ENCODE assay signal across 14 cellular contexts in the genomic region with DNA sequence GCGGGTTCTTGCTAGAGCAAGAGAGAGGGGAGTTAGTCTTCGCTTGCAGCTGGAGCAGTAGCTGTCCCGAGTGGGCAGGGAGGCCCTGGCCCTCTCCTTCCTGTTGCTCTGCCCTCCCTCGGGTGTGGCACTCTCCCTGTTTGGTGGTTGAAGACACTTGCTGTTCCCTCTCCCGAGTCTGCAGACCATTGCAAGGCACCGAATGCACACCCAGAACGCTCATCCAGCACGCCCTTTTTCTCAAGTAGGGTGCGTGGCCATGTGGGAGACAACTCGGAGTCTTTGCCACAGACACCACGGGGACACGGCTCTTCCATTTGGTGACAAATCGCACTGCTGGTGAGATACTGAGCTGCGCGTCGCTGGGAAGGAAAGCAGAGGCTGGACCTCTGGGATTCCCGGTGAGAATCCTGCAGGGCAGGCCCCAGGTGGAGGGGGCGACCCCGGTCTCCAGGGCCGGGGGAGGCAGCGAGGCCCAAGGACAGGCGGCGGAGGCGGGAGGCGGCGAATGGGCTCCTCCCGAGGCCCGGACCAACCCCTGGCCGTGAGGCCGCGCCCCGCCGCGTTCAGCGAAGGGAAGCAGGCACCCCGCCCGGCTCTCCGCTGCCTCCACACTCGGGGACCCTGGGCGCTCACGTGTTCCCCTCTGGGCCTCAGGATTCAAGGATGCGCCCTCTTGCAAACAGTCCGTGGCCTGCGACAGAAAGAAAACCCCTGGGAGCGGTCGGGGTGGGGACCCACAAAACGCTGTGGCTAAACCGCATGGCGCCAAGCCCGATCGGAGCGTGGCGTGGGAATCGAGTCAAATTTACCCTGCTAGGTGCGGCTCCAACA. TPM values are rescaled to one million over a fixed set of nuclear protein-coding genes. Genes with fewer than 3 reads are reported as not detected.
A peak's percentile ranks its signal among the peaks of the same experiment; 100 is the strongest.
DNase-seq lines count a peak whose midpoint lies in the region; ATAC-seq and TF ChIP-seq lines count a peak whose summit lies in the region.
"Had no signal": no experiment of that assay in that cellular context is flagged by ENCODE, and none has a peak within 500 bp of the region (broad histone marks: within the 10 kb centered on the region; RNA-seq: fewer than 3 reads in every experiment).

No MANE protein-coding gene starts in this region.

- no peak overlapping the region for H3K4me3 ChIP-seq in NT2/D1 (ENCODE audit: insufficient read length, low read depth)
- H3K4me3 ChIP-seq in left ventricle myocardium inferior = peak overlapping the region; percentile 50
- no peak overlapping the region for H3K4me3 ChIP-seq in spleen
- H3K4me3 ChIP-seq: GM12878 had no signal

- H3K27ac Mint-ChIP-seq in endothelial cell (ENCODE audit: unreplicated experiment) = no peak overlapping the region
- H3K27ac Mint-ChIP-seq: progenitor cell of endocrine pancreas had no signal

- DNase-seq in DMS 273 (lab: John Stamatoyannopoulos, UW; ENCODE audit: unreplicated experiment) (peak; percentile 61), DMS 273 treated with DMSO at 0.1 percent for 48 hours (lab: John Stamatoyannopoulos, UW) (no peak), NT2/D1 (ENCODE audit: low read depth, low spot score) (no peak), left ventricle myocardium inferior (peak; percentile 20), spleen (peak; percentile 73), GM19240 (ENCODE audit: insufficient read length, low spot score) (no peak), endothelial cell (ENCODE audit: low spot score) (no peak)
- DNase-seq: effector memory CD4-positive, alpha-beta T cell; NCI-H226; T1000 had no signal

- H3K9ac ChIP-seq in NT2/D1 (ENCODE audit: insufficient read length, low read depth) = peak overlapping the region; percentile 37

- no peak for ATAC-seq in HG02588 (IDR thresholded peaks at IDR 0.05; ENCODE audit: unreplicated experiment)
- ATAC-seq: GM12878 had no signal

- TF ChIP-seq CTCF in left ventricle myocardium inferior (IDR thresholded peaks at IDR 0.05; ENCODE audit: borderline replicate concordance) (no peak), spleen (IDR thresholded peaks at IDR 0.05 in 8 of 11, conservative IDR thresholded peaks at IDR 0.05 in 3 of 11) (no peak), endothelial cell (IDR thresholded peaks at IDR 0.05; ENCODE audit: unreplicated experiment) (no peak)

- no peak for TF ChIP-seq POLR2A in spleen (IDR thresholded peaks at IDR 0.05)

- no peaks in the 10 kb centered on the region for H3K36me3 Mint-ChIP-seq in endothelial cell (ENCODE audit: low read depth, unreplicated experiment)

- H3K27me3 ChIP-seq in NT2/D1 (ENCODE audit: insufficient read depth, insufficient read length) (no peaks in the 10 kb centered on the region), left ventricle myocardium inferior (ENCODE audit: low read depth) (peaks cover 14% of the 10 kb centered on the region), spleen (replicated peaks in 1 of 7) (peaks cover 0 to 24% (median 0%) of the 10 kb centered on the region in 7 donors)

- peaks cover 7% of the 10 kb centered on the region for H3K4me1 Mint-ChIP-seq in endothelial cell (ENCODE audit: unreplicated experiment)

- no peak overlapping the region for H3K4me3 Mint-ChIP-seq in endothelial cell (ENCODE audit: unreplicated experiment)

- intact Hi-C loops in left ventricle myocardium inferior (cut with micrococcal nuclease) = no loop called here
- intact Hi-C loops in spleen (cut with DNase I; ENCODE audit: low total_unique reads) = no loop called here

- H3K27ac ChIP-seq in left ventricle myocardium inferior (replicated peaks) (no peak overlapping the region), spleen (no peak overlapping the region)
- H3K27ac ChIP-seq: 22Rv1 had no signal

- H3K36me3 ChIP-seq in NT2/D1 (ENCODE audit: insufficient read depth, insufficient read length, low read length) (no peaks in the 10 kb centered on the region), left ventricle myocardium inferior (no peaks in the 10 kb centered on the region), spleen (no peaks in the 10 kb centered on the region)

- WGBS in spleen, 5 donors = 65 to 74% (median 73%) methylated on average over 45 to 55 of the region's 55 CpGs

- no peaks in the 10 kb centered on the region for H3K9me3 ChIP-seq in NT2/D1 (ENCODE audit: insufficient read depth, low read length)
- H3K9me3 ChIP-seq in left ventricle myocardium inferior (replicated peaks) = no peaks in the 10 kb centered on the region
- no peaks in the 10 kb centered on the region for H3K9me3 ChIP-seq in spleen

- no peaks in the 10 kb centered on the region for H3K9me3 Mint-ChIP-seq in endothelial cell (ENCODE audit: unreplicated experiment)

- H3K4me1 ChIP-seq in NT2/D1 (ENCODE audit: insufficient read depth, insufficient read length) (peaks cover 10% of the 10 kb centered on the region), left ventricle myocardium inferior (peaks cover 9% of the 10 kb centered on the region), spleen (peaks cover 0 to 8% (median 4%) of the 10 kb centered on the region in 6 donors)

- H3K27me3 Mint-ChIP-seq in endothelial cell (ENCODE audit: unreplicated experiment) = peaks cover 3% of the 10 kb centered on the region
- H3K27me3 Mint-ChIP-seq: progenitor cell of endocrine pancreas had no signal

RNA-seq across cellular contexts. Expression of gene TMEM200B, which starts 10.4 kb away (rescaled TPM):
- total RNA-seq in left ventricle myocardium inferior (1.6 TPM), spleen (1 to 10 TPM; 3.2 to 5.6 (median 4.3) TPM), endothelial cell (ENCODE audit: unreplicated experiment) (0.95 TPM)
- 1 to 10 TPM in 2 of 3 donors, under 1 TPM in 1; 0.98 to 2.3 (median 1.7) TPM for polyA plus RNA-seq in spleen

RNA-seq across cellular contexts. Expression of gene SRSF4, which starts 47.6 kb away (rescaled TPM):
- total RNA-seq in left ventricle myocardium inferior = 51.1 TPM
- 10 to 100 TPM; 77.6 to 94.7 (median 87.6) TPM for total RNA-seq in spleen
- polyA plus RNA-seq in spleen = 10 to 100 TPM; 36.9 to 66.4 (median 62.4) TPM
- 68.6 TPM for total RNA-seq in endothelial cell (ENCODE audit: unreplicated experiment)

Comparison
In these comparisons a context has a peak if more than half of its experiments do, and no peak if none do; other contexts are left out.
1. DNase-seq: peak in DMS 273 (single experiment), left ventricle myocardium inferior (single experiment) and spleen (single experiment); none in DMS 273 treated with DMSO at 0.1 percent for 48 hours (single experiment), NT2/D1 (single experiment), GM19240 (single experiment) and endothelial cell (single experiment).